ENCODE assay signal across 2 cellular contexts in the genomic region with DNA sequence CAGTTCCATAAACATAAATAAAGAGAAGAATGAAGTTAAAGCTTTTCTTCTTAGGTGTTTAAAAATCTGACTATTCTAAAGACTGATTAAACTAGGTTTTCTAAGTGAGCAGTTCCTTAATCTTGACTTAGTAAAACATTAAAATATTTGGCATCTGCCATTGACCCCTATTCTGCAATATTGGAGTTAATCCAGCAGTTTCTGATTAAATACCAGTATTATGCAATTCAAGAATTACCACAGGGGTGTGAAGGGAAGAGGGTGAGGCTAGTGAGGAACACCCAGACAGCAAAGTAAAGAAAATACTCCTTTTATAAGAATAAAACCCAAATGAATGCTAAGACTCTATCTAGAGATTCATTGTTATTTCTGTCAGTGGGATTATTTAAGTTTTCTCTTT.
TF ChIP-seq lines count a peak whose summit lies in the region.

No MANE protein-coding gene starts in this region.

TF ChIP-seq in liver, 16 proteins besides CTCF, POLR2A, EP300 and RAD21:
- TF ChIP-seq GABPA (IDR thresholded peaks at IDR 0.05 in 1 of 2, conservative IDR thresholded peaks at IDR 0.05 in 1 of 2) (no peak), HNF4A (conservative IDR thresholded peaks at IDR 0.05) (peak; percentile 84 to 90), SP1 (IDR thresholded peaks at IDR 0.05) (peak; percentile 44), REST (IDR thresholded peaks at IDR 0.05) (no peak), EGR1 (IDR thresholded peaks at IDR 0.05; ENCODE audit: low read depth in 2 of 2) (no peak), HNF4G (IDR thresholded peaks at IDR 0.05) (peak; percentile 35), JUND (IDR thresholded peaks at IDR 0.05) (peak in 1 of 2 donors; percentile 71), RXRA (IDR thresholded peaks at IDR 0.05) (peak; percentile 88 to 91), FOXA2 (IDR thresholded peaks at IDR 0.05) (peak; percentile 36), YY1 (IDR thresholded peaks at IDR 0.05) (peak; percentile 69), FOXA1 (IDR thresholded peaks at IDR 0.05) (no peak), NR2F2 (IDR thresholded peaks at IDR 0.05) (peak; percentile 75), TAF1 (conservative IDR thresholded peaks at IDR 0.05) (no peak)
- TF ChIP-seq, protein P1, sequence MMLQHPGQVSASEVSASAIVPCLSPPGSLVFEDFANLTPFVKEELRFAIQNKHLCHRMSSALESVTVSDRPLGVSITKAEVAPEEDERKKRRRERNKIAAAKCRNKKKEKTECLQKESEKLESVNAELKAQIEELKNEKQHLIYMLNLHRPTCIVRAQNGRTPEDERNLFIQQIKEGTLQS (IDR thresholded peaks at IDR 0.05): peak; percentile 61
- TF ChIP-seq, protein P2, sequence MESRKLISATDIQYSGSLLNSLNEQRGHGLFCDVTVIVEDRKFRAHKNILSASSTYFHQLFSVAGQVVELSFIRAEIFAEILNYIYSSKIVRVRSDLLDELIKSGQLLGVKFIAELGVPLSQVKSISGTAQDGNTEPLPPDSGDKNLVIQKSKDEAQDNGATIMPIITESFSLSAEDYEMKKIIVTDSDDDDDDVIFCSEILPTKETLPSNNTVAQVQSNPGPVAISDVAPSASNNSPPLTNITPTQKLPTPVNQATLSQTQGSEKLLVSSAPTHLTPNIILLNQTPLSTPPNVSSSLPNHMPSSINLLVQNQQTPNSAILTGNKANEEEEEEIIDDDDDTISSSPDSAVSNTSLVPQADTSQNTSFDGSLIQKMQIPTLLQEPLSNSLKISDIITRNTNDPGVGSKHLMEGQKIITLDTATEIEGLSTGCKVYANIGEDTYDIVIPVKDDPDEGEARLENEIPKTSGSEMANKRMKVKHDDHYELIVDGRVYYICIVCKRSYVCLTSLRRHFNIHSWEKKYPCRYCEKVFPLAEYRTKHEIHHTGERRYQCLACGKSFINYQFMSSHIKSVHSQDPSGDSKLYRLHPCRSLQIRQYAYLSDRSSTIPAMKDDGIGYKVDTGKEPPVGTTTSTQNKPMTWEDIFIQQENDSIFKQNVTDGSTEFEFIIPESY (IDR thresholded peaks at IDR 0.05): peak; percentile 68
- TF ChIP-seq, protein P3, sequence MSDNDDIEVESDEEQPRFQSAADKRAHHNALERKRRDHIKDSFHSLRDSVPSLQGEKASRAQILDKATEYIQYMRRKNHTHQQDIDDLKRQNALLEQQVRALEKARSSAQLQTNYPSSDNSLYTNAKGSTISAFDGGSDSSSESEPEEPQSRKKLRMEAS (IDR thresholded peaks at IDR 0.05): peak; percentile 29
TF ChIP-seq in liver: peak in this region for 11.

TF ChIP-seq in HepG2, 621 proteins besides CTCF, POLR2A, EP300 and RAD21:
- TF ChIP-seq NFKBIZ (CRISPR knock-in tag; IDR thresholded peaks at IDR 0.05) (no peak), HNRNPK (IDR thresholded peaks at IDR 0.05; ENCODE audit: low read depth, low read length, poor library complexity, severe bottlenecking) (no peak), IRX3 (CRISPR knock-in tag; IDR thresholded peaks at IDR 0.05; ENCODE audit: borderline replicate concordance, low read depth) (no peak), TGIF2 (CRISPR knock-in tag; IDR thresholded peaks at IDR 0.05) (no peak), ZNF510 (CRISPR knock-in tag; IDR thresholded peaks at IDR 0.05; ENCODE audit: low read depth) (no peak), TARDBP (CRISPR knock-in tag; IDR thresholded peaks at IDR 0.05) (no peak), ZNF232 (CRISPR knock-in tag; IDR thresholded peaks at IDR 0.05; ENCODE audit: borderline replicate concordance) (no peak), NFATC3 (CRISPR knock-in tag; IDR thresholded peaks at IDR 0.05) (no peak), ZBTB37 (CRISPR knock-in tag; IDR thresholded peaks at IDR 0.05) (no peak), ZMAT5 (CRISPR knock-in tag; IDR thresholded peaks at IDR 0.05; ENCODE audit: borderline replicate concordance, low read depth) (no peak), ZNF547 (CRISPR knock-in tag; IDR thresholded peaks at IDR 0.05) (no peak), BRCA1 (CRISPR knock-in tag; IDR thresholded peaks at IDR 0.05) (no peak), FOXP1 (IDR thresholded peaks at IDR 0.05) (no peak), FOXP1 (CRISPR knock-in tag; IDR thresholded peaks at IDR 0.05) (no peak), IKZF5 (CRISPR knock-in tag; IDR thresholded peaks at IDR 0.05) (no peak), HDAC1 (CRISPR knock-in tag; IDR thresholded peaks at IDR 0.05) (no peak)
- TF ChIP-seq, protein P4, sequence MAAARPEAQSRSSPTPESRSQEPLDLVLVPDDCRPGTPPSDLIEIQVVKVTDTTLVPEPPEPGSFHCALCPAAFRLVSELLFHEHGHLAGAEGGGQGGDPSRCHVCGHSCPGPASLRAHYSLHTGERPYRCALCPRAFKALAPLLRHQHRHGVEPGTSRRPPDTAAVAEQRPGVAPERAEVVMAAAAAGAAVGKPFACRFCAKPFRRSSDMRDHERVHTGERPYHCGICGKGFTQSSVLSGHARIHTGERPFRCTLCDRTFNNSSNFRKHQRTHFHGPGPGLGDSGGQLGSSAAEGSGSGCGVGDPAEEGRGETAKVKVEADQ (CRISPR knock-in tag; IDR thresholded peaks at IDR 0.05; ENCODE audit: borderline replicate concordance): no peak
- TF ChIP-seq, protein P5, sequence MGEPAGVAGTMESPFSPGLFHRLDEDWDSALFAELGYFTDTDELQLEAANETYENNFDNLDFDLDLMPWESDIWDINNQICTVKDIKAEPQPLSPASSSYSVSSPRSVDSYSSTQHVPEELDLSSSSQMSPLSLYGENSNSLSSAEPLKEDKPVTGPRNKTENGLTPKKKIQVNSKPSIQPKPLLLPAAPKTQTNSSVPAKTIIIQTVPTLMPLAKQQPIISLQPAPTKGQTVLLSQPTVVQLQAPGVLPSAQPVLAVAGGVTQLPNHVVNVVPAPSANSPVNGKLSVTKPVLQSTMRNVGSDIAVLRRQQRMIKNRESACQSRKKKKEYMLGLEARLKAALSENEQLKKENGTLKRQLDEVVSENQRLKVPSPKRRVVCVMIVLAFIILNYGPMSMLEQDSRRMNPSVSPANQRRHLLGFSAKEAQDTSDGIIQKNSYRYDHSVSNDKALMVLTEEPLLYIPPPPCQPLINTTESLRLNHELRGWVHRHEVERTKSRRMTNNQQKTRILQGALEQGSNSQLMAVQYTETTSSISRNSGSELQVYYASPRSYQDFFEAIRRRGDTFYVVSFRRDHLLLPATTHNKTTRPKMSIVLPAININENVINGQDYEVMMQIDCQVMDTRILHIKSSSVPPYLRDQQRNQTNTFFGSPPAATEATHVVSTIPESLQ (CRISPR knock-in tag; conservative IDR thresholded peaks at IDR 0.05): no peak
